In genomic region chr1:109347511-109347910, GRCh38 we compare ENCODE assay signal across 8 cellular contexts. TPM values are rescaled to one million over a fixed set of nuclear protein-coding genes. Genes with fewer than 3 reads are reported as not detected.
"Had no signal": no experiment of that assay in that cellular context is flagged by ENCODE, and none has a peak within 500 bp of the region (broad histone marks: within the 10 kb centered on the region; RNA-seq: fewer than 3 reads in every experiment).

No MANE protein-coding gene starts in this region.

- H3K4me3 ChIP-seq: GM23338 had no signal

- DNase-seq: H9, HCEC 1CT had no signal

- H3K4me2 ChIP-seq: GM23338 had no signal

- FAIRE-seq: H1, H54, HTR-8/SVneo had no signal

- ATAC-seq: GM23338 had no signal

- H2AFZ ChIP-seq: GM23338 had no signal

RNA-seq across cellular contexts. Expression of gene MYBPHL, which starts 40.7 kb away (rescaled TPM):
- total RNA-seq: GM23338, HT-29 had no signal
- polyA plus RNA-seq: GM23338, IgD-negative memory B cell had no signal
